ENCODE assay signal across 8 cellular contexts in the genomic region with DNA sequence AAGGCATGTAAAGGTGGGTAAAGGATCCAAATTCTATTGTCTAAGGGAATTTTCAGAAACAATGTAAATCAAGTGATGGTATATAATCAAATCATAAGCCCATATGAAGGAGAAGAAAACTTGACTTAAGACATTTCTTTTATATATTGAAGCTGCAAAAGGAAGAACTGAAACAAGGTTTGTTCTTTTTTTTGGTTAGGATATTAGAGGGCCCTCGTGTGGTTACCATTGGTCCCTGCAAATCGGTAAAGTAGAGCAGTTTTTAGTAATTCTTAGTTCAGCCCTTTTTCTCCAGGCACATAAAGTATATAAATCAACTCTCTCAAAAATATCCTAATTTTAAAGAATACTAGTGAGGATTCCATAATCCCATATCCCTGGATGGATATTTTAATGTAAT.
A peak's percentile ranks its signal among the peaks of the same experiment; 100 is the strongest.
DNase-seq lines count a peak whose midpoint lies in the region; ATAC-seq, FAIRE-seq and TF ChIP-seq lines count a peak whose summit lies in the region.

No MANE protein-coding gene starts in this region.

- H3K36me3 ChIP-seq in A673 (ENCODE audit: insufficient read depth, low read length, poor library complexity, severe bottlenecking) (no peaks in the 10 kb centered on the region), OCI-LY7 (ENCODE audit: insufficient read depth, low read length) (no peaks in the 10 kb centered on the region), pancreas (no peaks in the 10 kb centered on the region)

- no peaks in the 10 kb centered on the region for H3K27me3 ChIP-seq in A673 (replicated peaks; ENCODE audit: insufficient read depth, low read depth, low read length, poor library complexity)
- H3K27me3 ChIP-seq in pancreas, result no peaks in the 10 kb centered on the region

- TF ChIP-seq CTCF in A673 (conservative IDR thresholded peaks at IDR 0.05; ENCODE audit: low read depth, low read length) (peak; percentile 77), OCI-LY7 (conservative IDR thresholded peaks at IDR 0.05; ENCODE audit: low read length) (peak; percentile 97), pancreas (IDR thresholded peaks at IDR 0.05) (peak in 1 of 4 donors; percentile 38)

- FAIRE-seq in pancreas (lab: Jason Lieb, UNC), result peak; percentile 45

- H4K20me1 ChIP-seq in OCI-LY7 (ENCODE audit: insufficient read depth, low read length), result no peaks in the 10 kb centered on the region

- WGBS in pancreas, 2 donors, result 32 to 40% methylated on average over 2 of the region's 2 CpGs

- BruUV-seq in A673 (replicated peaks; lab: Mats Ljungman, UMichigan) (no TSS peak), OCI-LY7 (replicated peaks; lab: Mats Ljungman, UMichigan) (no TSS peak)

- peaks cover 20% of the 10 kb centered on the region; the same call in 1 of the 2 replicates for H3K79me2 ChIP-seq in OCI-LY7 (ENCODE audit: insufficient read depth, low read depth, low read length)

- DNase-seq in A673 (ENCODE audit: low spot score) (peak; percentile 59), OCI-LY7 (ENCODE audit: low spot score) (peak; percentile 81), dermis blood vessel endothelial cell (peak; percentile 66), pancreas (no peak), nucleus accumbens (lab: John Stamatoyannopoulos, UW) (no peak), HPDE6-E6E7 (ENCODE audit: extremely low spot score) (no peak), cerebellar nuclear complex (lab: John Stamatoyannopoulos, UW) (no peak)

- intact Hi-C loops in A673 (cut with micrococcal nuclease; ENCODE audit: unreplicated experiment), result loop anchor here (2.0 kb wide), 1 partner anchor 198 kb away; no protein-coding TSS in a partner anchor
- intact Hi-C loops in OCI-LY7 (cut with micrococcal nuclease; ENCODE audit: unreplicated experiment), result loop anchor here (1.0 to 10.0 kb wide), 3 partner anchors 146 to 712 kb away; no protein-coding TSS in a partner anchor
- intact Hi-C loops in pancreas (cut with DNase I), result no loop called here

- H3K9me2 ChIP-seq in OCI-LY7 (ENCODE audit: insufficient read depth, low read length), result no peaks in the 10 kb centered on the region

- peak overlapping the region; percentile 73 for H3K4me2 ChIP-seq in OCI-LY7 (ENCODE audit: low read length)

- H3K27ac ChIP-seq in A673 (ENCODE audit: low read depth, low read length, poor library complexity, severe bottlenecking), result no peak overlapping the region
- peak overlapping the region; percentile 100 for H3K27ac ChIP-seq in OCI-LY7 (ENCODE audit: low read depth, low read length, poor library complexity, severe bottlenecking)
- no peak overlapping the region for H3K27ac ChIP-seq in pancreas

- POLR2A ChIA-PET in A673 (lab: Charles Lee; ENCODE audit: low non-redundant PET), result no interaction called here
- POLR2A ChIA-PET in OCI-LY7 (lab: Charles Lee), result interaction anchor here (0.6 to 6.9 kb wide), 24 partner anchors 8 to 875 kb away, joined by 3 to 226 read pairs (median 6); a partner anchor contains a TSS

- CTCF ChIA-PET in A673 (lab: Charles Lee), result interaction anchor here (1.7 kb wide), 1 partner anchor 198 kb away, joined by 6 read pairs; no protein-coding TSS in a partner anchor
- CTCF ChIA-PET in OCI-LY7 (lab: Charles Lee; ENCODE audit: unreplicated experiment), result interaction anchor here (0.6 to 3.9 kb wide), 9 partner anchors 36 to 145 kb away, joined by 3 to 23 read pairs (median 4); no protein-coding TSS in a partner anchor

- H3K9me3 ChIP-seq in A673 (ENCODE audit: low read depth, low read length, poor library complexity, severe bottlenecking) (no peaks in the 10 kb centered on the region), OCI-LY7 (ENCODE audit: low read length) (no peaks in the 10 kb centered on the region; the same call in 1 of the 2 replicates), pancreas (no peaks in the 10 kb centered on the region)

- H2AFZ ChIP-seq in OCI-LY7 (ENCODE audit: low read length), result peak overlapping the region; percentile 21; the same call in 1 of the 2 replicates

- H3K4me1 ChIP-seq in A673 (ENCODE audit: insufficient read depth, low read length, poor library complexity, severe bottlenecking) (peaks cover 13% of the 10 kb centered on the region), OCI-LY7 (ENCODE audit: insufficient read depth, low read length, poor library complexity, severe bottlenecking) (peaks cover 49% of the 10 kb centered on the region), pancreas (no peaks in the 10 kb centered on the region)

- peak; percentile 40 for ATAC-seq in GM18498 (IDR thresholded peaks at IDR 0.05; ENCODE audit: unreplicated experiment)
- ATAC-seq in pancreas, result peak in 2 of 4 donors; percentile 64 to 66

- H3K4me3 ChIP-seq in A673 (ENCODE audit: low read depth, low read length, poor library complexity, severe bottlenecking) (no peak overlapping the region), OCI-LY7 (ENCODE audit: low read depth, low read length, poor library complexity, severe bottlenecking) (peak overlapping the region; percentile 56), pancreas (no peak overlapping the region)

Comparison
In these comparisons a context has a peak if more than half of its experiments do, and no peak if none do; other contexts are left out.
1. DNase-seq: peak in A673 (single experiment), OCI-LY7 (single experiment) and dermis blood vessel endothelial cell (single experiment); none in pancreas (0 of 6), nucleus accumbens (0 of 56), HPDE6-E6E7 (single experiment) and cerebellar nuclear complex (0 of 2).
2. intact Hi-C loops: an anchor here in A673 (2.0 kb wide) and OCI-LY7 (1.0 to 10.0 kb wide); none called in pancreas.